Comparison of ENCODE assay signal across 13 cellular contexts in genomic region chr20:51469578-51470520, GRCh38.
DNase-seq lines count a peak whose midpoint lies in the region; ATAC-seq and TF ChIP-seq lines count a peak whose summit lies in the region.
"Had no signal": no experiment of that assay in that cellular context is flagged by ENCODE, and none has a peak within 500 bp of the region (broad histone marks: within the 10 kb centered on the region; RNA-seq: fewer than 3 reads in every experiment).

No MANE protein-coding gene starts in this region.

- H3K4me2 ChIP-seq in Karpas-422 (ENCODE audit: low read depth, low read length, poor library complexity, severe bottlenecking) (peak overlapping the region; percentile 57), OCI-LY7 (ENCODE audit: low read length) (peak overlapping the region; percentile 45)
- H3K4me2 ChIP-seq: smooth muscle cell had no signal

- peak overlapping the region in 1 of 7 donors; percentile 18 for H3K4me3 Mint-ChIP-seq in CD8-positive, alpha-beta memory T cell

- H3K27me3 ChIP-seq in CD8-positive, alpha-beta memory T cell (ENCODE audit: insufficient read depth, low read length, poor library complexity, severe bottlenecking) = no peaks in the 10 kb centered on the region
- H3K27me3 ChIP-seq in Karpas-422 (ENCODE audit: low read length) (no peaks in the 10 kb centered on the region), lower lobe of right lung (ENCODE audit: low read depth) (no peaks in the 10 kb centered on the region)

- no peak overlapping the region for H3K27ac ChIP-seq in CD8-positive, alpha-beta memory T cell (ENCODE audit: low read depth, low read length)
- H3K27ac ChIP-seq in Karpas-422 (ENCODE audit: low read length) = peak overlapping the region; percentile 85
- H3K27ac ChIP-seq in OCI-LY7 (ENCODE audit: low read depth, low read length, poor library complexity, severe bottlenecking) = peak overlapping the region; percentile 30
- no peak overlapping the region for H3K27ac ChIP-seq in lower lobe of right lung

- peaks cover 36 to 60% (median 52%) of the 10 kb centered on the region in 3 donors for H3K4me1 Mint-ChIP-seq in CD8-positive, alpha-beta memory T cell

- ATAC-seq in lower lobe of right lung (peak; percentile 32 to 50), HG02610 (IDR thresholded peaks at IDR 0.05; ENCODE audit: unreplicated experiment) (no peak), HG03469 (IDR thresholded peaks at IDR 0.05; ENCODE audit: unreplicated experiment) (no peak)

- H3K9me3 ChIP-seq in CD8-positive, alpha-beta memory T cell (ENCODE audit: low read length) = no peaks in the 10 kb centered on the region
- H3K9me3 ChIP-seq in Karpas-422 (ENCODE audit: low read length) (no peaks in the 10 kb centered on the region), OCI-LY7 (ENCODE audit: low read length) (no peaks in the 10 kb centered on the region), lower lobe of right lung (no peaks in the 10 kb centered on the region)

- H2AFZ ChIP-seq in Karpas-422 (ENCODE audit: low read length) (no peak overlapping the region), OCI-LY7 (ENCODE audit: low read length) (no peak overlapping the region)

- POLR2A ChIA-PET in CD8-positive, alpha-beta memory T cell (lab: Charles Lee) = interaction anchor here (0.6 kb wide), 1 partner anchor 45 kb away, joined by 3 read pairs; no protein-coding TSS in a partner anchor
- POLR2A ChIA-PET in OCI-LY7 (lab: Charles Lee) = interaction anchor here (1.1 kb wide), 1 partner anchor 9 kb away, joined by 3 read pairs; no protein-coding TSS in a partner anchor

- peak overlapping the region; percentile 19 to 87 (median 78) for H3K27ac Mint-ChIP-seq in CD8-positive, alpha-beta memory T cell

- no peaks in the 10 kb centered on the region for H3K9me3 Mint-ChIP-seq in CD8-positive, alpha-beta memory T cell

- DNase-seq in CD8-positive, alpha-beta memory T cell = no peak
- DNase-seq in Karpas-422 = peak; percentile 53
- peak; percentile 74 for DNase-seq in OCI-LY7 (ENCODE audit: low spot score)
- no peak for DNase-seq in lower lobe of right lung
- no peak for DNase-seq in DMS53 (lab: John Stamatoyannopoulos, UW)
- DNase-seq in glomerular visceral epithelial cell (ENCODE audit: extremely low spot score) = no peak
- DNase-seq: Kasumi-1; midbrain; SIG-M5; stimulated activated naive CD4-positive, alpha-beta T cell treated with Interleukin-2 at 50 U/mL for 16 hours had no signal

- H3K79me2 ChIP-seq in Karpas-422 (ENCODE audit: low read length) = peaks cover 33% of the 10 kb centered on the region
- no peaks in the 10 kb centered on the region for H3K79me2 ChIP-seq in OCI-LY7 (ENCODE audit: insufficient read depth, low read depth, low read length)

- BruUV-seq in OCI-LY7 (replicated peaks; lab: Mats Ljungman, UMichigan) = no TSS peak

- H3K36me3 ChIP-seq in CD8-positive, alpha-beta memory T cell (ENCODE audit: insufficient read depth, low read length) = peaks cover 33% of the 10 kb centered on the region
- peaks cover 38% of the 10 kb centered on the region for H3K36me3 ChIP-seq in Karpas-422 (ENCODE audit: insufficient read depth, low read length)
- H3K36me3 ChIP-seq in OCI-LY7 (ENCODE audit: insufficient read depth, low read length) = peaks cover 92% of the 10 kb centered on the region
- peaks cover 19% of the 10 kb centered on the region for H3K36me3 ChIP-seq in lower lobe of right lung

- peaks cover 11 to 88% (median 34%) of the 10 kb centered on the region in 3 donors for H3K36me3 Mint-ChIP-seq in CD8-positive, alpha-beta memory T cell

- H4K20me1 ChIP-seq in Karpas-422 (ENCODE audit: insufficient read depth, low read depth, low read length) (no peaks in the 10 kb centered on the region), OCI-LY7 (ENCODE audit: insufficient read depth, low read length) (no peaks in the 10 kb centered on the region)

- H3K27me3 Mint-ChIP-seq in CD8-positive, alpha-beta memory T cell = peaks cover 0 to 1% of the 10 kb centered on the region in 2 donors

- H3K4me1 ChIP-seq in CD8-positive, alpha-beta memory T cell (ENCODE audit: insufficient read depth, low read length) = peaks cover 21% of the 10 kb centered on the region
- H3K4me1 ChIP-seq in Karpas-422 (ENCODE audit: low read length) (peaks cover 60% of the 10 kb centered on the region), OCI-LY7 (ENCODE audit: insufficient read depth, low read length, poor library complexity, severe bottlenecking) (peaks cover 40% of the 10 kb centered on the region), lower lobe of right lung (no peaks in the 10 kb centered on the region)

- no peak overlapping the region for H3K4me3 ChIP-seq in CD8-positive, alpha-beta memory T cell (ENCODE audit: low read length)
- H3K4me3 ChIP-seq in Karpas-422 (ENCODE audit: low read length) (peak overlapping the region; percentile 34; the same call in 1 of the 2 replicates), OCI-LY7 (ENCODE audit: low read depth, low read length, poor library complexity, severe bottlenecking) (no peak overlapping the region), lower lobe of right lung (no peak overlapping the region)
- H3K4me3 ChIP-seq: smooth muscle cell had no signal

- TF ChIP-seq CTCF in OCI-LY7 (conservative IDR thresholded peaks at IDR 0.05; ENCODE audit: low read length) = no peak
- TF ChIP-seq CTCF in lower lobe of right lung (IDR thresholded peaks at IDR 0.05) = no peak

- peak overlapping the region; percentile 49 for H3K9ac ChIP-seq in Karpas-422 (ENCODE audit: low read length)

- intact Hi-C loops in OCI-LY7 (cut with micrococcal nuclease; ENCODE audit: unreplicated experiment) (loop anchor here (10.0 kb wide), 1 partner anchor 665 kb away; no protein-coding TSS in a partner anchor), lower lobe of right lung (cut with DNase I) (no loop called here)

- CTCF ChIA-PET in CD8-positive, alpha-beta memory T cell (lab: Charles Lee) = no interaction called here
- CTCF ChIA-PET in OCI-LY7 (lab: Charles Lee; ENCODE audit: unreplicated experiment) = no interaction called here

- H3K9me2 ChIP-seq in Karpas-422 (replicated peaks; ENCODE audit: insufficient read depth, low read length) (no peaks in the 10 kb centered on the region), OCI-LY7 (ENCODE audit: insufficient read depth, low read length) (no peaks in the 10 kb centered on the region)

Comparison
In these comparisons a context has a peak if more than half of its experiments do, and no peak if none do; other contexts are left out.
1. DNase-seq: peak in Karpas-422 (single experiment) and OCI-LY7 (single experiment); none in CD8-positive, alpha-beta memory T cell (0 of 5), lower lobe of right lung (single experiment), DMS53 (single experiment) and glomerular visceral epithelial cell (single experiment).
2. H3K27ac ChIP-seq: peak in Karpas-422 (single experiment) and OCI-LY7 (single experiment); none in CD8-positive, alpha-beta memory T cell (single experiment) and lower lobe of right lung (single experiment).
3. ATAC-seq: peak in lower lobe of right lung (2 of 2); none in HG02610 (single experiment) and HG03469 (single experiment).